9 cellular contexts compared by ENCODE assay signal in genomic region chr2:227460079-227460485, GRCh38. TPM values are rescaled to one million over a fixed set of nuclear protein-coding genes. Genes with fewer than 3 reads are reported as not detected.
DNase-seq lines count a peak whose midpoint lies in the region; ATAC-seq and TF ChIP-seq lines count a peak whose summit lies in the region.
"Had no signal": no experiment of that assay in that cellular context is flagged by ENCODE, and none has a peak within 500 bp of the region (broad histone marks: within the 10 kb centered on the region; RNA-seq: fewer than 3 reads in every experiment).

No MANE protein-coding gene starts in this region.

- no peaks in the 10 kb centered on the region for H3K9me3 ChIP-seq in A673 (ENCODE audit: low read depth, low read length, poor library complexity, severe bottlenecking)

- ATAC-seq in GM21825 (IDR thresholded peaks at IDR 0.05; ENCODE audit: unreplicated experiment) (peak; percentile 35), SK-N-SH treated with all-trans-retinoic acid at 6 μM for 48 hours (peak; percentile 79), HG03342 (IDR thresholded peaks at IDR 0.05; ENCODE audit: unreplicated experiment) (no peak)

- no TSS peak for BruUV-seq in A673 (replicated peaks; lab: Mats Ljungman, UMichigan)

- no peak overlapping the region for H3K27ac ChIP-seq in A673 (ENCODE audit: low read depth, low read length, poor library complexity, severe bottlenecking)
- H3K27ac ChIP-seq: VCaP had no signal

- no peak for TF ChIP-seq CTCF in A673 (conservative IDR thresholded peaks at IDR 0.05; ENCODE audit: low read depth, low read length)

- CTCF ChIA-PET in A673 (lab: Charles Lee) = no interaction called here

- H3K4me1 ChIP-seq in A673 (ENCODE audit: insufficient read depth, low read length, poor library complexity, severe bottlenecking) = peaks cover 12% of the 10 kb centered on the region

- POLR2A ChIA-PET in A673 (lab: Charles Lee; ENCODE audit: low non-redundant PET) = no interaction called here

- DNase-seq in A673 (ENCODE audit: low spot score) (peak; percentile 75), NCI-H1092 treated with DMSO at 0.1 percent for 48 hours (lab: John Stamatoyannopoulos, UW) (no peak), NCI-H2081 (lab: John Stamatoyannopoulos, UW) (no peak)
- peak; percentile 66 for DNase-seq in activated naive CD4-positive, alpha-beta T cell treated with anti-CD3 and anti-CD28 coated beads, Interleukin-2, amount 50 U/mL, for 16 hours
- peak; percentile 58 to 64 for DNase-seq in stimulated activated CD4-positive, alpha-beta T cell treated with anti-CD3 and anti-CD28 coated beads, Interleukin-4, amount 100 ng/mL, for 48 hours (ENCODE audit: low read depth in 2 of 2)

- no peaks in the 10 kb centered on the region for H3K36me3 ChIP-seq in A673 (ENCODE audit: insufficient read depth, low read length, poor library complexity, severe bottlenecking)

- no peaks in the 10 kb centered on the region for H3K27me3 ChIP-seq in A673 (replicated peaks; ENCODE audit: insufficient read depth, low read depth, low read length, poor library complexity)

- intact Hi-C loops in A673 (cut with micrococcal nuclease; ENCODE audit: unreplicated experiment) = no loop called here

- no peak overlapping the region for H3K4me3 ChIP-seq in A673 (ENCODE audit: low read depth, low read length, poor library complexity, severe bottlenecking)

TF ChIP-seq in SK-N-SH treated with all-trans-retinoic acid at 6 μM for 48 hours, 23 proteins besides CTCF, POLR2A, EP300 and RAD21:
- peak; percentile 85; the same call in 1 of the 2 replicates for TF ChIP-seq PATZ1 (CRISPR knock-in tag; IDR thresholded peaks at IDR 0.05; ENCODE audit: borderline replicate concordance)
- TF ChIP-seq TOX (CRISPR knock-in tag; IDR thresholded peaks at IDR 0.05; ENCODE audit: borderline replicate concordance) = no peak
- TF ChIP-seq ISL1 (CRISPR knock-in tag; IDR thresholded peaks at IDR 0.05) = peak; percentile 50; the same call in 1 of the 2 replicates

RNA-seq across cellular contexts. Expression of gene AGFG1, which starts 11.9 kb away (rescaled TPM):
- 118 and 122 TPM in 2 replicates for total RNA-seq in A673 (2021)

Comparison
In these comparisons a context has a peak if more than half of its experiments do, and no peak if none do; other contexts are left out.
1. DNase-seq: peak in A673 (single experiment), activated naive CD4-positive, alpha-beta T cell treated with anti-CD3 and anti-CD28 coated beads, Interleukin-2, amount 50 U/mL, for 16 hours (single experiment) and stimulated activated CD4-positive, alpha-beta T cell treated with anti-CD3 and anti-CD28 coated beads, Interleukin-4, amount 100 ng/mL, for 48 hours (2 of 2); none in NCI-H1092 treated with DMSO at 0.1 percent for 48 hours (single experiment) and NCI-H2081 (0 of 2).